ENCODE assay signal across 10 cellular contexts in genomic region chr9:111039203-111039907, GRCh38. TPM values are rescaled to one million over a fixed set of nuclear protein-coding genes. Genes with fewer than 3 reads are reported as not detected.
A peak's percentile ranks its signal among the peaks of the same experiment; 100 is the strongest.
DNase-seq lines count a peak whose midpoint lies in the region; ATAC-seq and TF ChIP-seq lines count a peak whose summit lies in the region.
"Had no signal": no experiment of that assay in that cellular context is flagged by ENCODE, and none has a peak within 500 bp of the region (broad histone marks: within the 10 kb centered on the region; RNA-seq: fewer than 3 reads in every experiment).

No MANE protein-coding gene starts in this region.

- ATAC-seq in Right ventricle myocardium inferior (no peak), GM21447 (IDR thresholded peaks at IDR 0.05; ENCODE audit: unreplicated experiment) (no peak), GM18870 (IDR thresholded peaks at IDR 0.05; ENCODE audit: unreplicated experiment) (no peak), T-helper 17 cell (no peak)

- H3K27ac ChIP-seq in left ventricle myocardium inferior (replicated peaks): peak overlapping the region; percentile 82
- peak overlapping the region; percentile 58 for H3K27ac ChIP-seq in cingulate gyrus (ENCODE audit: low read depth, low read length)
- peak overlapping the region; percentile 89 to 91 for H3K27ac ChIP-seq in mucosa of rectum (ENCODE audit: low read depth in 2 of 2, low read length in 2 of 2)

- peaks cover 20% of the 10 kb centered on the region for H3K4me1 ChIP-seq in left ventricle myocardium inferior
- peaks cover 14 to 17% of the 10 kb centered on the region in 2 donors for H3K4me1 ChIP-seq in mucosa of rectum (ENCODE audit: control insufficient read depth in 2 of 2, insufficient read depth in 2 of 2, low read length in 2 of 2)

- H3K4me3 ChIP-seq in left ventricle myocardium inferior: peak overlapping the region; percentile 71
- H3K4me3 ChIP-seq in mucosa of rectum (ENCODE audit: low read length in 2 of 2): peak overlapping the region; percentile 81 to 87

- H3K36me3 ChIP-seq in left ventricle myocardium inferior (no peaks in the 10 kb centered on the region), mucosa of rectum (ENCODE audit: control insufficient read depth in 2 of 2, insufficient read depth in 2 of 2, low read length in 2 of 2) (no peaks in the 10 kb centered on the region)

- peaks cover 5% of the 10 kb centered on the region for H3K36me3 Mint-ChIP-seq in T-helper 17 cell (ENCODE audit: low read depth)

- H3K27me3 Mint-ChIP-seq in T-helper 17 cell: peaks cover 46% of the 10 kb centered on the region

- H3K9me3 ChIP-seq in left ventricle myocardium inferior (replicated peaks) (peaks cover under 1% of the 10 kb centered on the region), mucosa of rectum (ENCODE audit: control insufficient read depth in 2 of 2, low read length in 2 of 2) (no peaks in the 10 kb centered on the region), T-helper 17 cell (ENCODE audit: control insufficient read depth, low read length, poor library complexity, severe bottlenecking) (no peaks in the 10 kb centered on the region)

- no peak overlapping the region for H3K4me3 Mint-ChIP-seq in T-helper 17 cell

- no peak for TF ChIP-seq CTCF in left ventricle myocardium inferior (IDR thresholded peaks at IDR 0.05; ENCODE audit: borderline replicate concordance)

- H3K27me3 ChIP-seq in left ventricle myocardium inferior (ENCODE audit: low read depth) (peaks cover 61% of the 10 kb centered on the region), mucosa of rectum (ENCODE audit: control insufficient read depth in 2 of 2, insufficient read depth in 2 of 2, low read length in 2 of 2) (no peaks in the 10 kb centered on the region)

- H3K4me1 Mint-ChIP-seq in T-helper 17 cell: peaks cover 4% of the 10 kb centered on the region

- peak overlapping the region; percentile 70 to 91 for H3K9ac ChIP-seq in mucosa of rectum (ENCODE audit: low read depth in 1 of 2, low read length in 2 of 2)

- DNase-seq in left ventricle myocardium inferior: no peak
- no peak for DNase-seq in Right ventricle myocardium inferior (ENCODE audit: missing footprints)
- no peak for DNase-seq in UCSD-AML1 (lab: John Stamatoyannopoulos, UW; ENCODE audit: unreplicated experiment)
- no peak for DNase-seq in T-helper 17 cell
- DNase-seq: DND-41, NCI-H2029 had no signal

- intact Hi-C loops in left ventricle myocardium inferior (cut with micrococcal nuclease) (no loop called here), Right ventricle myocardium inferior (cut with DNase I) (loop anchor here (5.0 kb wide), 1 partner anchor 258 kb away; no protein-coding TSS in a partner anchor)

- no peak overlapping the region for H3K27ac Mint-ChIP-seq in T-helper 17 cell

RNA-seq across cellular contexts. Expression of gene LPAR1, which starts 1.1 kb away (rescaled TPM):
- total RNA-seq in left ventricle myocardium inferior (12.4 TPM), Right ventricle myocardium inferior (13.8 TPM), T-helper 17 cell (not detected)

Comparison
In these comparisons a context has a peak if more than half of its experiments do, and no peak if none do; other contexts are left out.
1. RNA of gene LPAR1, which starts 1.1 kb away (total RNA-seq): 13.8 TPM in Right ventricle myocardium inferior (single experiment) and 12.4 TPM in left ventricle myocardium inferior (single experiment); not detected in T-helper 17 cell; every median in the first group is over 10 times any median in the second.
2. Peak in every context shown above with its lines, with median percentiles within 50 percentile points of each other: H3K27ac ChIP-seq.